ENCODE assay signal across 24 cellular contexts in the genomic region with DNA sequence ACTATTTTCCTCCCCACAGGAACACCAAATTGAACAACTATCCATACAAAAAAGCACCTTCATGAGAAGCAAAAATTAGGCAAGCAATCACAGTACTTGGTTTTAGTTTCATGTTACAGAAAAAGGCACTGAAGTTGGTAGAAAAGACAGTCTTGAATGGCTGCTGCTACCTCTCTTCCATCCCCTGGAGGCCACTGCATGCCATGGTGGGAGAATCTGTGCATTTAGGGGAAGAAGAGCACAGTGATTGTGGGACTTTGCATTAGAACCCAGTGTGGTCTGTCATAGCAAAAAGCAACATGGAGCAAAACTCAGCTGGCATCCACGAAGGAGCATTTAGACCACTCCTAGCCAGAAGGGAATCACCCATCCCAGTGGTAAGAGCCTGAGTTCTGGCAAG.
"Had no signal": no experiment of that assay in that cellular context is flagged by ENCODE, and none has a peak within 500 bp of the region (broad histone marks: within the 10 kb centered on the region; RNA-seq: fewer than 3 reads in every experiment).

No MANE protein-coding gene starts in this region.

- H3K27ac ChIP-seq: left ventricle myocardium inferior, neural progenitor cell, ovary, right atrium auricular region, right lobe of liver, stomach, testis, thyroid gland, transverse colon, upper lobe of right lung had no signal

- H3K4me1 ChIP-seq: left ventricle myocardium inferior, neural progenitor cell, right atrium auricular region, right lobe of liver, stomach, testis, thyroid gland, transverse colon, upper lobe of right lung had no signal

- H3K36me3 ChIP-seq: left ventricle myocardium inferior, neural progenitor cell, ovary, right atrium auricular region, right lobe of liver, stomach, thyroid gland, transverse colon, upper lobe of right lung had no signal

- DNase-seq: hypothalamus; islet precursor cell; left ventricle myocardium inferior; mesendoderm; naive B cell; natural killer cell; nephron progenitor cell; ovary; right lobe of liver; stimulated activated CD4-positive, alpha-beta T cell treated with anti-CD3 and anti-CD28 coated beads, Interleukin-1b, Interleukin-23, amount 100 ng/mL, for 48 hours; stimulated activated CD4-positive, alpha-beta T cell treated with anti-CD3 and anti-CD28 coated beads, Interleukin-2, amount 100 ng/mL, for 48 hours; stimulated activated CD4-positive, alpha-beta T cell treated with anti-CD3 and anti-CD28 coated beads, Interleukin-4, amount 100 ng/mL, for 4 hours; stimulated activated CD8-positive, alpha-beta memory T cell treated with anti-CD3 and anti-CD28 coated beads, Interleukin-4, amount 100 ng/mL, for 48 hours; stimulated activated naive B cell treated with anti-CD40 and anti-IgM and Interleukin-4, amounts not matched to agents 10 μg/mL and 1 μg/mL and 100 μg/mL, for 72 hours; stimulated activated naive CD8-positive, alpha-beta T cell treated with anti-CD3 and anti-CD28 coated beads, Interleukin-15, Interleukin-2, amounts not matched to agents 100 U/mL and 50 U/mL, for 24 hours; stomach; testis; thyroid gland; transverse colon; upper lobe of right lung had no signal

- H3K27me3 ChIP-seq: neural progenitor cell, ovary, right atrium auricular region, right lobe of liver, stomach, testis, thyroid gland, transverse colon, upper lobe of right lung had no signal

- H3K4me2 ChIP-seq: neural progenitor cell, smooth muscle cell had no signal

- H3K4me3 ChIP-seq: left ventricle myocardium inferior, lung, neural progenitor cell, ovary, right atrium auricular region, right lobe of liver, smooth muscle cell, stomach, testis, thyroid gland, transverse colon, upper lobe of right lung had no signal

- H3K9ac ChIP-seq: neural progenitor cell had no signal

- ATAC-seq: natural killer cell; right lobe of liver; stimulated activated naive B cell treated with anti-CD40 and anti-IgM and Interleukin-4, amounts not matched to agents 10 μg/mL and 1 μg/mL and 100 μg/mL, for 72 hours; stimulated activated naive CD8-positive, alpha-beta T cell treated with anti-CD3 and anti-CD28 coated beads, Interleukin-15, Interleukin-2, amounts not matched to agents 100 U/mL and 50 U/mL, for 24 hours; upper lobe of right lung had no signal

- H3K9me3 ChIP-seq: ovary, right atrium auricular region, right lobe of liver, stomach, testis, thyroid gland, transverse colon, upper lobe of right lung had no signal
